Comparison of ENCODE assay signal across 1 cellular context in the genomic region with DNA sequence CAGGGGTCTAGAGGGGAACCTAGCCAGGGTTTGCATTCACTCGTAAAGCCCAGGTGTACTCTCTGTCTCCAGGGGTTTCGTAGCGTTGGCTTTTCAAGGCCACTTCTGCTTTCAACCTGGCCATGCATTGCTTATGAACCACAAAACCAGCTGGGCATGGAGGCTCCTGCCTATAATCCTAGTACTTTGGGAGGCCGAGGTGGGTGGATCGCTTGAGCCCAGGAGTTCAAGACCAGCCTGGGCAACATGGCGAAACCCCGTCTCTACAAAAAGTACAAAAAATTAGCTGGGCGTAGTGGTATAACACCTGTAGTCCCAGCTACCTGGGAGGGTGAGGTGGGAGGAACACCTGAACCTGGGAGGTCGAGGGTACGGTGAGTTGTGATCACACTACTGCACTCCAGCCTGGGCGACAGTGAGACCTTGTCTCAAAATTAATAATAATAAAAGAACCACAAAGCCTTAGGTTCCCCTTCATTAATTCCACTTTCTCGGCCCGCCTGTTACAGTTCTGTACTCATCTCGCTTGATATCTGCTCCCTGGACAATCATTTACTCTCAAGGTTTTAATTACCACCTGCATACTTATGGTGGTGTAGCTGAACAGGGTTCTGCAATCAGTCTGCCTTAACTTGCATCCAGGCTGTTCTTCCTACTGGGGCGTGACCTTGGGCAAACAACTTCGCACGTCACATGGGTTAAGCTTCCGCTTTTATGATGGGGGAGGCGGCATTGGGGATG.
TF ChIP-seq lines count a peak whose summit lies in the region.

No MANE protein-coding gene starts in this region.

TF ChIP-seq in GM12878, 131 proteins besides CTCF, POLR2A, EP300 and RAD21 (continued from another document):
- TF ChIP-seq, protein P1, sequence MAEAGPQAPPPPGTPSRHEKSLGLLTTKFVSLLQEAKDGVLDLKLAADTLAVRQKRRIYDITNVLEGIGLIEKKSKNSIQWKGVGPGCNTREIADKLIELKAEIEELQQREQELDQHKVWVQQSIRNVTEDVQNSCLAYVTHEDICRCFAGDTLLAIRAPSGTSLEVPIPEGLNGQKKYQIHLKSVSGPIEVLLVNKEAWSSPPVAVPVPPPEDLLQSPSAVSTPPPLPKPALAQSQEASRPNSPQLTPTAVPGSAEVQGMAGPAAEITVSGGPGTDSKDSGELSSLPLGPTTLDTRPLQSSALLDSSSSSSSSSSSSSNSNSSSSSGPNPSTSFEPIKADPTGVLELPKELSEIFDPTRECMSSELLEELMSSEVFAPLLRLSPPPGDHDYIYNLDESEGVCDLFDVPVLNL (IDR thresholded peaks at IDR 0.05; ENCODE audit: low read depth, low read length) = no peak
- no peak for TF ChIP-seq SMAD5 (IDR thresholded peaks at IDR 0.05; ENCODE audit: low read depth)
- TF ChIP-seq MYB (IDR thresholded peaks at IDR 0.05; ENCODE audit: borderline replicate concordance, low read depth, low read length) = no peak
- peak; percentile 71 for TF ChIP-seq MEF2B (IDR thresholded peaks at IDR 0.05; ENCODE audit: partially characterized antibody, poor library complexity, severe bottlenecking)
- TF ChIP-seq NR2F1 (conservative IDR thresholded peaks at IDR 0.05) = peak; percentile 26
- TF ChIP-seq CREM (IDR thresholded peaks at IDR 0.05; ENCODE audit: low read depth) = peak; percentile 42; the same call in 1 of the 2 replicates
- no peak for TF ChIP-seq SMAD1 (IDR thresholded peaks at IDR 0.05; ENCODE audit: low read depth, partially characterized antibody)
- peak; percentile 18; the same call in 1 of the 2 replicates for TF ChIP-seq ATF2 (IDR thresholded peaks at IDR 0.05; ENCODE audit: low read length)
- TF ChIP-seq RCOR1 (conservative IDR thresholded peaks at IDR 0.05; ENCODE audit: low read depth, low read length) = 0 out of 2 replicates have a peak, but pooled peaks have one; percentile 74
- TF ChIP-seq, protein P2, sequence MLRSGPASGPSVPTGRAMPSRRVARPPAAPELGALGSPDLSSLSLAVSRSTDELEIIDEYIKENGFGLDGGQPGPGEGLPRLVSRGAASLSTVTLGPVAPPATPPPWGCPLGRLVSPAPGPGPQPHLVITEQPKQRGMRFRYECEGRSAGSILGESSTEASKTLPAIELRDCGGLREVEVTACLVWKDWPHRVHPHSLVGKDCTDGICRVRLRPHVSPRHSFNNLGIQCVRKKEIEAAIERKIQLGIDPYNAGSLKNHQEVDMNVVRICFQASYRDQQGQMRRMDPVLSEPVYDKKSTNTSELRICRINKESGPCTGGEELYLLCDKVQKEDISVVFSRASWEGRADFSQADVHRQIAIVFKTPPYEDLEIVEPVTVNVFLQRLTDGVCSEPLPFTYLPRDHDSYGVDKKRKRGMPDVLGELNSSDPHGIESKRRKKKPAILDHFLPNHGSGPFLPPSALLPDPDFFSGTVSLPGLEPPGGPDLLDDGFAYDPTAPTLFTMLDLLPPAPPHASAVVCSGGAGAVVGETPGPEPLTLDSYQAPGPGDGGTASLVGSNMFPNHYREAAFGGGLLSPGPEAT (IDR thresholded peaks at IDR 0.05; ENCODE audit: low read depth) = peak; percentile 76; the same call in 1 of the 2 replicates
- 0 out of 2 replicates have a peak, but pooled peaks have one; percentile 60 for TF ChIP-seq TCF3 (IDR thresholded peaks at IDR 0.05; ENCODE audit: borderline replicate concordance, insufficient read depth, low read depth, low read length)
- peak; percentile 90 to 91 for TF ChIP-seq IKZF2 (IDR thresholded peaks at IDR 0.05)
- no peak for TF ChIP-seq KAT2A (conservative IDR thresholded peaks at IDR 0.05; ENCODE audit: control insufficient read depth, low read depth, low read length)
- TF ChIP-seq GATAD2B (conservative IDR thresholded peaks at IDR 0.05; ENCODE audit: low read depth) = peak; percentile 79
- TF ChIP-seq MTA2 (IDR thresholded peaks at IDR 0.05; ENCODE audit: low read depth) = peak; percentile 67
- TF ChIP-seq, protein P3, sequence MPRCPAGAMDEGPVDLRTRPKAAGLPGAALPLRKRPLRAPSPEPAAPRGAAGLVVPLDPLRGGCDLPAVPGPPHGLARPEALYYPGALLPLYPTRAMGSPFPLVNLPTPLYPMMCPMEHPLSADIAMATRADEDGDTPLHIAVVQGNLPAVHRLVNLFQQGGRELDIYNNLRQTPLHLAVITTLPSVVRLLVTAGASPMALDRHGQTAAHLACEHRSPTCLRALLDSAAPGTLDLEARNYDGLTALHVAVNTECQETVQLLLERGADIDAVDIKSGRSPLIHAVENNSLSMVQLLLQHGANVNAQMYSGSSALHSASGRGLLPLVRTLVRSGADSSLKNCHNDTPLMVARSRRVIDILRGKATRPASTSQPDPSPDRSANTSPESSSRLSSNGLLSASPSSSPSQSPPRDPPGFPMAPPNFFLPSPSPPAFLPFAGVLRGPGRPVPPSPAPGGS (IDR thresholded peaks at IDR 0.05; ENCODE audit: borderline replicate concordance, insufficient read depth, low read depth, low read length, poor library complexity, severe bottlenecking) = no peak
- TF ChIP-seq, protein P4, sequence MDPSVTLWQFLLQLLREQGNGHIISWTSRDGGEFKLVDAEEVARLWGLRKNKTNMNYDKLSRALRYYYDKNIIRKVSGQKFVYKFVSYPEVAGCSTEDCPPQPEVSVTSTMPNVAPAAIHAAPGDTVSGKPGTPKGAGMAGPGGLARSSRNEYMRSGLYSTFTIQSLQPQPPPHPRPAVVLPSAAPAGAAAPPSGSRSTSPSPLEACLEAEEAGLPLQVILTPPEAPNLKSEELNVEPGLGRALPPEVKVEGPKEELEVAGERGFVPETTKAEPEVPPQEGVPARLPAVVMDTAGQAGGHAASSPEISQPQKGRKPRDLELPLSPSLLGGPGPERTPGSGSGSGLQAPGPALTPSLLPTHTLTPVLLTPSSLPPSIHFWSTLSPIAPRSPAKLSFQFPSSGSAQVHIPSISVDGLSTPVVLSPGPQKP (IDR thresholded peaks at IDR 0.05; ENCODE audit: low read depth, low read length) = no peak
- TF ChIP-seq CREB1 (IDR thresholded peaks at IDR 0.05; ENCODE audit: low read depth) = peak; percentile 49; the same call in 1 of the 2 replicates
- TF ChIP-seq DPF2 (IDR thresholded peaks at IDR 0.05) = peak; percentile 85
- TF ChIP-seq STAT3 (IDR thresholded peaks at IDR 0.05; ENCODE audit: low read depth, low read length) = no peak
- TF ChIP-seq SMARCA5 (IDR thresholded peaks at IDR 0.05) = peak; percentile 77; the same call in 1 of the 2 replicates
- no peak for TF ChIP-seq FOS (IDR thresholded peaks at IDR 0.05; ENCODE audit: borderline replicate concordance, extremely low read depth, insufficient read length)
- no peak for TF ChIP-seq SUPT20H (IDR thresholded peaks at IDR 0.05; ENCODE audit: borderline replicate concordance, control insufficient read depth, low read depth, low read length)
- no peak for TF ChIP-seq CHD4 (IDR thresholded peaks at IDR 0.05)
- TF ChIP-seq IKZF1 (conservative IDR thresholded peaks at IDR 0.05) = peak; percentile 91
- no peak for TF ChIP-seq JUND (IDR thresholded peaks at IDR 0.05; ENCODE audit: low read depth, low read length)
- TF ChIP-seq EZH2 (IDR thresholded peaks at IDR 0.05; ENCODE audit: borderline replicate concordance, control insufficient read depth, low read depth, low read length) = no peak
- peak; percentile 97 for TF ChIP-seq EED (IDR thresholded peaks at IDR 0.05; ENCODE audit: low read depth)
- TF ChIP-seq CBFB (IDR thresholded peaks at IDR 0.05; ENCODE audit: low read depth) = 0 out of 2 replicates have a peak, but pooled peaks have one; percentile 49
- peak; percentile 84 for TF ChIP-seq ZNF24 (IDR thresholded peaks at IDR 0.05)
- peak in 1 of 2 experiments; percentile 15; a peak in 1 of 4 replicates for TF ChIP-seq BHLHE40 (IDR thresholded peaks at IDR 0.05; ENCODE audit: borderline replicate concordance in 1 of 2, low read depth in 2 of 2, low read length in 1 of 2)
- peak; percentile 84 for TF ChIP-seq PAX5 (IDR thresholded peaks at IDR 0.05; ENCODE audit: borderline replicate concordance, low read depth, low read length)
- TF ChIP-seq POU2F2 (IDR thresholded peaks at IDR 0.05; ENCODE audit: borderline replicate concordance, low read depth, low read length) = peak; percentile 15; the same call in 1 of the 3 replicates
- TF ChIP-seq ZNF217 (IDR thresholded peaks at IDR 0.05) = peak; percentile 53; the same call in 1 of the 2 replicates
- TF ChIP-seq RUNX3 (IDR thresholded peaks at IDR 0.05; ENCODE audit: low read length) = peak; percentile 84
- no peak for TF ChIP-seq HSF1 (IDR thresholded peaks at IDR 0.05; ENCODE audit: low read depth, low read length)
- TF ChIP-seq CBX3 (IDR thresholded peaks at IDR 0.05; ENCODE audit: borderline replicate concordance, low read depth) = no peak
- peak; percentile 74 for TF ChIP-seq RAD51 (IDR thresholded peaks at IDR 0.05)
- 0 out of 2 replicates have a peak, but pooled peaks have one; percentile 39 for TF ChIP-seq BCL11A (IDR thresholded peaks at IDR 0.05; ENCODE audit: low read depth, low read length)
- TF ChIP-seq CBX5 (IDR thresholded peaks at IDR 0.05; ENCODE audit: low read depth) = no peak
- peak; percentile 33 for TF ChIP-seq NFIC (IDR thresholded peaks at IDR 0.05; ENCODE audit: low read depth, low read length)
- TF ChIP-seq TCF12 (IDR thresholded peaks at IDR 0.05; ENCODE audit: low read depth, low read length) = peak; percentile 78; the same call in 1 of the 2 replicates
- TF ChIP-seq PML (IDR thresholded peaks at IDR 0.05; ENCODE audit: low read length) = 0 out of 2 replicates have a peak, but pooled peaks have one; percentile 25
